ENCODE assay signal across 24 cellular contexts in the genomic region with DNA sequence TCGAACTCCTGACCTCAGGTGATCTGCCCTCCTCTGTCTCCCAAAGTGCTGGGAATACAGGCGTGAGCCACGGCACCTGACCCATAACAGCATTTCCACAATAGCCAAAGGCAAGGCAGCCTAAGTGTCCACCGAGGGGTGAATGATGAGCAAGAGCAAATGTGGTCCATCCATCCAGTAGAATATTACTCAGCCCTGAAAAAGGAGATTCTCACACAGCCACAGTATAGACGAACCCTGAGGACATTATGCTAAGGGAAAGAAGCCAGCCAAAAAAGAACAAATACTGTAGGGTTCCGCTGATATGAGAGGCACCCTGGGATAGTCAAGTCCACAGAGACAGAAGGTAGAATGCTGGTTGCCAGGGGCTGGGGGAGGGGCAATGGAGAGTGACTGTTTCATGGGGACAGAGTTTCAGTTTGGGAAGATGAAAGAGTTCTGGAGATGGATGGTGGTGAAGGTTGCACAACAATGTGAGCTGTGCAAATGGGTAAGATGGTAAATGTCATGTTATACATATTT.
"Had no signal": no experiment of that assay in that cellular context is flagged by ENCODE, and none has a peak within 500 bp of the region (broad histone marks: within the 10 kb centered on the region; RNA-seq: fewer than 3 reads in every experiment).

No MANE protein-coding gene starts in this region.

- H3K4me1 Mint-ChIP-seq: immature natural killer cell; memory B cell; stimulated activated effector memory CD8-positive, alpha-beta T cell treated with anti-CD3 and anti-CD28 coated beads, Interleukin-12 subunit alpha, Interleukin-12 subunit beta, amount 100 ng/mL, for 72 hours had no signal

- H3K4me1 ChIP-seq: gastroesophageal sphincter, left lung, lower lobe of right lung, psoas muscle, right lobe of liver, thyroid gland, uterus had no signal

- H3K36me3 ChIP-seq: gastroesophageal sphincter, left lung, lower lobe of right lung, right lobe of liver, suprapubic skin, thyroid gland, uterus had no signal

- H3K27ac Mint-ChIP-seq: immature natural killer cell; memory B cell; natural killer cell treated with Interleukin-12 subunit alpha and Interleukin-12 subunit beta and Interleukin-15 and Interleukin-18, amount 100 ng/mL, for 72 hours; stimulated activated effector memory CD8-positive, alpha-beta T cell treated with anti-CD3 and anti-CD28 coated beads, Interleukin-12 subunit alpha, Interleukin-12 subunit beta, amount 100 ng/mL, for 72 hours; type B pancreatic cell had no signal

- H3K36me3 Mint-ChIP-seq: immature natural killer cell; memory B cell; natural killer cell treated with Interleukin-12 subunit alpha and Interleukin-12 subunit beta and Interleukin-15 and Interleukin-18, amount 100 ng/mL, for 72 hours; stimulated activated effector memory CD8-positive, alpha-beta T cell treated with anti-CD3 and anti-CD28 coated beads, Interleukin-12 subunit alpha, Interleukin-12 subunit beta, amount 100 ng/mL, for 72 hours; type B pancreatic cell had no signal

- H3K27me3 ChIP-seq: right lobe of liver, thyroid gland, uterus had no signal

- DNase-seq: cortex of kidney; dorsolateral prefrontal cortex; effector CD8-positive, alpha-beta T cell; foreskin fibroblast; glutamatergic neuron; immature natural killer cell; lower lobe of right lung; midbrain; retina; stimulated activated CD4-positive, alpha-beta T cell treated with anti-CD3 and anti-CD28 coated beads, Interleukin-4, amount 100 ng/mL, for 1 hour; stimulated activated CD8-positive, alpha-beta memory T cell treated with anti-CD3 and anti-CD28 coated beads, Interleukin-4, amount 100 ng/mL, for 48 hours; stimulated activated naive CD8-positive, alpha-beta T cell treated with anti-CD3 and anti-CD28 coated beads, Interleukin-15, Interleukin-2, amounts not matched to agents 100 U/mL and 50 U/mL, for 24 hours; thyroid gland; uterus had no signal

- ATAC-seq: esophagus mucosa; gastroesophageal sphincter; left lung; lower lobe of right lung; natural killer cell treated with Interleukin-12 subunit alpha and Interleukin-12 subunit beta and Interleukin-15 and Interleukin-18, amount 100 ng/mL, for 72 hours; psoas muscle; right lobe of liver; stimulated activated effector memory CD8-positive, alpha-beta T cell treated with anti-CD3 and anti-CD28 coated beads, Interleukin-12 subunit alpha, Interleukin-12 subunit beta, amount 100 ng/mL, for 72 hours; stimulated activated naive CD8-positive, alpha-beta T cell treated with anti-CD3 and anti-CD28 coated beads, Interleukin-15, Interleukin-2, amounts not matched to agents 100 U/mL and 50 U/mL, for 24 hours had no signal

- H3K9me3 Mint-ChIP-seq: immature natural killer cell; memory B cell; natural killer cell treated with Interleukin-12 subunit alpha and Interleukin-12 subunit beta and Interleukin-15 and Interleukin-18, amount 100 ng/mL, for 72 hours; stimulated activated effector memory CD8-positive, alpha-beta T cell treated with anti-CD3 and anti-CD28 coated beads, Interleukin-12 subunit alpha, Interleukin-12 subunit beta, amount 100 ng/mL, for 72 hours; type B pancreatic cell had no signal

- H3K4me3 ChIP-seq: gastroesophageal sphincter, left lung, lower lobe of right lung, psoas muscle, right lobe of liver, suprapubic skin, thyroid gland, uterus had no signal

- H3K27ac ChIP-seq: dorsolateral prefrontal cortex, gastroesophageal sphincter, left lung, lower lobe of right lung, psoas muscle, right lobe of liver, thyroid gland, uterus had no signal

- H3K4me3 Mint-ChIP-seq: immature natural killer cell; memory B cell; natural killer cell treated with Interleukin-12 subunit alpha and Interleukin-12 subunit beta and Interleukin-15 and Interleukin-18, amount 100 ng/mL, for 72 hours; stimulated activated effector memory CD8-positive, alpha-beta T cell treated with anti-CD3 and anti-CD28 coated beads, Interleukin-12 subunit alpha, Interleukin-12 subunit beta, amount 100 ng/mL, for 72 hours; type B pancreatic cell had no signal

- H3K9me3 ChIP-seq: left lung, lower lobe of right lung, psoas muscle, right lobe of liver, suprapubic skin, thyroid gland, uterus had no signal
